In genomic region chr10:75984067-75984466, GRCh38 we compare ENCODE assay signal across 21 cellular contexts.
"Had no signal": no experiment of that assay in that cellular context is flagged by ENCODE, and none has a peak within 500 bp of the region (broad histone marks: within the 10 kb centered on the region; RNA-seq: fewer than 3 reads in every experiment).

No MANE protein-coding gene starts in this region.

- H3K4me2 ChIP-seq: KMS-11 had no signal

- ATAC-seq: K562 had no signal

- H3K27ac Mint-ChIP-seq: IgD-negative memory B cell had no signal

- H3K9ac ChIP-seq: KMS-11 had no signal

- H3K4me3 ChIP-seq: K562, SJSA1, SK-N-MC had no signal

- H3K9me3 ChIP-seq: SJSA1 had no signal

- H3K36me3 Mint-ChIP-seq: IgD-negative memory B cell had no signal

- H3K27ac ChIP-seq: KMS-11, SJSA1, SK-N-MC had no signal

- H3K4me1 ChIP-seq: SJSA1 had no signal

- H3K27me3 ChIP-seq: SJSA1 had no signal

- H3K36me3 ChIP-seq: SJSA1 had no signal

- H3K4me3 Mint-ChIP-seq: IgD-negative memory B cell had no signal

- H3K27me3 Mint-ChIP-seq: IgD-negative memory B cell had no signal

- DNase-seq: Kasumi-1, MM.1S, NCI-H1105, NCI-H1417 treated with DMSO at 0.1 percent for 48 hours, NCI-H146, NCI-H1694 treated with DMSO at 0.1 percent for 48 hours, NCI-H1930, NCI-H2081, NCI-H2107, NCI-H2227 treated with DMSO at 0.1 percent for 48 hours, NCI-H524, NCI-H526 treated with DMSO at 0.1 percent for 48 hours, NCI-H774, Right ventricle myocardium superior, RPMI8226, SIG-M5 had no signal
